Comparison of ENCODE assay signal across 15 cellular contexts in genomic region chr7:7564323-7564780, GRCh38. TPM values are rescaled to one million over a fixed set of nuclear protein-coding genes. Genes with fewer than 3 reads are reported as not detected.
DNase-seq lines count a peak whose midpoint lies in the region; ATAC-seq, FAIRE-seq and TF ChIP-seq lines count a peak whose summit lies in the region.
"Had no signal": no experiment of that assay in that cellular context is flagged by ENCODE, and none has a peak within 500 bp of the region (broad histone marks: within the 10 kb centered on the region; RNA-seq: fewer than 3 reads in every experiment).

No MANE protein-coding gene starts in this region.

- peaks cover 17% of the 10 kb centered on the region for H3K4me1 Mint-ChIP-seq in type B pancreatic cell (ENCODE audit: unreplicated experiment)

- FAIRE-seq in HTR-8/SVneo (lab: Jason Lieb, UNC) = no peak
- FAIRE-seq: colon had no signal

- H3K4me3 ChIP-seq in AG04449 (ENCODE audit: low read depth, low read length) = no peak overlapping the region
- H3K4me3 ChIP-seq: right atrium auricular region had no signal

- H3K27me3 Mint-ChIP-seq in type B pancreatic cell = no peaks in the 10 kb centered on the region

- H3K36me3 Mint-ChIP-seq in type B pancreatic cell = peaks cover 20% of the 10 kb centered on the region
- H3K36me3 Mint-ChIP-seq: stimulated activated effector memory CD8-positive, alpha-beta T cell treated with anti-CD3 and anti-CD28 coated beads, Interleukin-12 subunit alpha, Interleukin-12 subunit beta, amount 100 ng/mL, for 72 hours had no signal

- H3K9me3 Mint-ChIP-seq in type B pancreatic cell = no peaks in the 10 kb centered on the region

- POLR2A ChIA-PET in AG04449 (lab: Yijun Ruan, JAX) = interaction anchor here (0.5 kb wide), 1 partner anchor 465 kb away, joined by 3 read pairs; no protein-coding TSS in a partner anchor

- ATAC-seq in GM19452 (IDR thresholded peaks at IDR 0.05; ENCODE audit: unreplicated experiment) = no peak
- ATAC-seq: left colon had no signal

- no peak overlapping the region for H3K4me3 Mint-ChIP-seq in type B pancreatic cell
- H3K4me3 Mint-ChIP-seq: stimulated activated effector memory CD8-positive, alpha-beta T cell treated with anti-CD3 and anti-CD28 coated beads, Interleukin-12 subunit alpha, Interleukin-12 subunit beta, amount 100 ng/mL, for 72 hours had no signal

- H3K27ac Mint-ChIP-seq in type B pancreatic cell = no peak overlapping the region
- H3K27ac Mint-ChIP-seq: stimulated activated effector memory CD8-positive, alpha-beta T cell treated with anti-CD3 and anti-CD28 coated beads, Interleukin-12 subunit alpha, Interleukin-12 subunit beta, amount 100 ng/mL, for 72 hours had no signal

- peak overlapping the region; percentile 99 for H3K27ac ChIP-seq in VCaP
- H3K27ac ChIP-seq: C4-2B, right atrium auricular region had no signal

- CTCF ChIA-PET in AG04449 (lab: Yijun Ruan, JAX) = interaction anchor here (0.9 to 1.6 kb wide), 5 partner anchors 10 to 461 kb away, joined by 3 to 5 read pairs (median 3); no protein-coding TSS in a partner anchor

- TF ChIP-seq CTCF in AG04449 (IDR thresholded peaks at IDR 0.05; ENCODE audit: insufficient read depth, low read length, missing control alignments) (no peak), VCaP (conservative IDR thresholded peaks at IDR 0.05) (no peak), type B pancreatic cell (conservative IDR thresholded peaks at IDR 0.05) (no peak)

- DNase-seq in AG04449 (ENCODE audit: low read depth, low spot score) (peak; percentile 75), HTR-8/SVneo (ENCODE audit: insufficient read length, low spot score) (peak; percentile 84), hepatic stellate cell (ENCODE audit: low spot score) (peak; percentile 52), type B pancreatic cell (ENCODE audit: extremely low spot score, unreplicated experiment) (no peak), NCI-H2171 (lab: John Stamatoyannopoulos, UW) (no peak), NCI-H2196 treated with DMSO at 0.1 percent for 48 hours (lab: John Stamatoyannopoulos, UW; ENCODE audit: unreplicated experiment) (no peak)
- DNase-seq: left colon; NK-92 treated with Interleukin-12 subunit alpha and Interleukin-12 subunit beta, amount 100 ng/mL, for 24 hours had no signal

RNA-seq across cellular contexts. Expression of gene MIOS, which starts 2.3 kb away (rescaled TPM):
- total RNA-seq in type B pancreatic cell (ENCODE audit: low replicate concordance) = 43.6 and 49.9 TPM in 2 replicates

RNA-seq across cellular contexts. Expression of gene COL28A1, which starts 28.7 kb away (rescaled TPM):
- total RNA-seq in type B pancreatic cell (ENCODE audit: low replicate concordance) = 0.76 and 3.3 TPM in 2 replicates
- total RNA-seq: activated CD8-positive, alpha-beta memory T cell treated with anti-CD3 and anti-CD28 coated beads for 36 hours had no signal

Comparison
In these comparisons a context has a peak if more than half of its experiments do, and no peak if none do; other contexts are left out.
1. DNase-seq: peak in AG04449 (single experiment), HTR-8/SVneo (single experiment) and hepatic stellate cell (single experiment); none in type B pancreatic cell (single experiment), NCI-H2171 (single experiment) and NCI-H2196 treated with DMSO at 0.1 percent for 48 hours (single experiment).